1 cellular context compared by ENCODE assay signal in the genomic region with DNA sequence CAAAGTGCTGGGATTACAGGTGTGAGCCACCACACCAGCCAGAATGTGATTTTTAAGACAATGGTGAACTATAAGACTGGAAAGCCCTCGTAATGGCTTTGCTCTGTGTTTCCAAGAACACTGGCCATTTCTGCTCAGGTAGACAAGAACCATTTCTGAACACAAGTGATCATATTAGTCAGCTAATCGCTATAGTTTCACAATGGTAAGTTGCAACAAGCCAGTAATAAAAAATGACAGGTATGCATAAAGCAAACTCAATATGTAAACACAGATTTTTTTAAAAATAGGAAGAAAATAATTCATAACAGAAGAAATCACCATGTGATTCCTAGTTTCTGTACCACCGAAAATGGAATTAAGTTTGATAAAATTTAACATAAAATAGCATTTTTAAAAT.
TF ChIP-seq lines count a peak whose summit lies in the region.

No MANE protein-coding gene starts in this region.

TF ChIP-seq in A549, 52 proteins besides CTCF, POLR2A, EP300 and RAD21 (continued from another document):
- TF ChIP-seq, protein P1, sequence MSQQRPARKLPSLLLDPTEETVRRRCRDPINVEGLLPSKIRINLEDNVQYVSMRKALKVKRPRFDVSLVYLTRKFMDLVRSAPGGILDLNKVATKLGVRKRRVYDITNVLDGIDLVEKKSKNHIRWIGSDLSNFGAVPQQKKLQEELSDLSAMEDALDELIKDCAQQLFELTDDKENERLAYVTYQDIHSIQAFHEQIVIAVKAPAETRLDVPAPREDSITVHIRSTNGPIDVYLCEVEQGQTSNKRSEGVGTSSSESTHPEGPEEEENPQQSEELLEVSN (IDR thresholded peaks at IDR 0.05; ENCODE audit: borderline replicate concordance, low read depth): no peak
- peak; percentile 78 for TF ChIP-seq JUNB (IDR thresholded peaks at IDR 0.05)
- TF ChIP-seq, protein P2, sequence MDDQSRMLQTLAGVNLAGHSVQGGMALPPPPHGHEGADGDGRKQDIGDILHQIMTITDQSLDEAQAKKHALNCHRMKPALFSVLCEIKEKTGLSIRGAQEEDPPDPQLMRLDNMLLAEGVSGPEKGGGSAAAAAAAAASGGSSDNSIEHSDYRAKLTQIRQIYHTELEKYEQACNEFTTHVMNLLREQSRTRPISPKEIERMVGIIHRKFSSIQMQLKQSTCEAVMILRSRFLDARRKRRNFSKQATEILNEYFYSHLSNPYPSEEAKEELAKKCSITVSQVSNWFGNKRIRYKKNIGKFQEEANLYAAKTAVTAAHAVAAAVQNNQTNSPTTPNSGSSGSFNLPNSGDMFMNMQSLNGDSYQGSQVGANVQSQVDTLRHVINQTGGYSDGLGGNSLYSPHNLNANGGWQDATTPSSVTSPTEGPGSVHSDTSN (IDR thresholded peaks at IDR 0.05): no peak
- no peak for TF ChIP-seq HOXB5 (CRISPR knock-in tag; IDR thresholded peaks at IDR 0.05)
- TF ChIP-seq RFX5 (IDR thresholded peaks at IDR 0.05): no peak
- no peak for TF ChIP-seq EHMT2 (IDR thresholded peaks at IDR 0.05; ENCODE audit: low read depth)
- TF ChIP-seq, protein P3, sequence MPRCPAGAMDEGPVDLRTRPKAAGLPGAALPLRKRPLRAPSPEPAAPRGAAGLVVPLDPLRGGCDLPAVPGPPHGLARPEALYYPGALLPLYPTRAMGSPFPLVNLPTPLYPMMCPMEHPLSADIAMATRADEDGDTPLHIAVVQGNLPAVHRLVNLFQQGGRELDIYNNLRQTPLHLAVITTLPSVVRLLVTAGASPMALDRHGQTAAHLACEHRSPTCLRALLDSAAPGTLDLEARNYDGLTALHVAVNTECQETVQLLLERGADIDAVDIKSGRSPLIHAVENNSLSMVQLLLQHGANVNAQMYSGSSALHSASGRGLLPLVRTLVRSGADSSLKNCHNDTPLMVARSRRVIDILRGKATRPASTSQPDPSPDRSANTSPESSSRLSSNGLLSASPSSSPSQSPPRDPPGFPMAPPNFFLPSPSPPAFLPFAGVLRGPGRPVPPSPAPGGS (IDR thresholded peaks at IDR 0.05): no peak
- no peak for TF ChIP-seq RCOR1 (IDR thresholded peaks at IDR 0.05; ENCODE audit: low read depth, low read length)
- no peak for TF ChIP-seq POLR2AphosphoS2 (conservative IDR thresholded peaks at IDR 0.05; ENCODE audit: low read length)
- no peak for TF ChIP-seq KDM5A (IDR thresholded peaks at IDR 0.05)
- TF ChIP-seq FOSL2 (IDR thresholded peaks at IDR 0.05): peak; percentile 28; the same call in 1 of the 2 replicates
- TF ChIP-seq FOSL2 (CRISPR knock-in tag; IDR thresholded peaks at IDR 0.05): peak; percentile 85
- TF ChIP-seq CBX8 (IDR thresholded peaks at IDR 0.05): no peak
- TF ChIP-seq MAZ (IDR thresholded peaks at IDR 0.05; ENCODE audit: borderline replicate concordance, low read depth, low read length): no peak
- TF ChIP-seq SREBF2 (IDR thresholded peaks at IDR 0.05): no peak
- TF ChIP-seq CEBPB (IDR thresholded peaks at IDR 0.05): peak; percentile 92 to 93
- TF ChIP-seq RARB (CRISPR knock-in tag; IDR thresholded peaks at IDR 0.05): no peak
- TF ChIP-seq CBX2 (IDR thresholded peaks at IDR 0.05; ENCODE audit: borderline replicate concordance, low read depth): no peak
- no peak for TF ChIP-seq NFE2L2 (conservative IDR thresholded peaks at IDR 0.05; ENCODE audit: low read length)
- no peak for TF ChIP-seq TFCP2L1 (CRISPR knock-in tag; IDR thresholded peaks at IDR 0.05)
- TF ChIP-seq, protein P4, sequence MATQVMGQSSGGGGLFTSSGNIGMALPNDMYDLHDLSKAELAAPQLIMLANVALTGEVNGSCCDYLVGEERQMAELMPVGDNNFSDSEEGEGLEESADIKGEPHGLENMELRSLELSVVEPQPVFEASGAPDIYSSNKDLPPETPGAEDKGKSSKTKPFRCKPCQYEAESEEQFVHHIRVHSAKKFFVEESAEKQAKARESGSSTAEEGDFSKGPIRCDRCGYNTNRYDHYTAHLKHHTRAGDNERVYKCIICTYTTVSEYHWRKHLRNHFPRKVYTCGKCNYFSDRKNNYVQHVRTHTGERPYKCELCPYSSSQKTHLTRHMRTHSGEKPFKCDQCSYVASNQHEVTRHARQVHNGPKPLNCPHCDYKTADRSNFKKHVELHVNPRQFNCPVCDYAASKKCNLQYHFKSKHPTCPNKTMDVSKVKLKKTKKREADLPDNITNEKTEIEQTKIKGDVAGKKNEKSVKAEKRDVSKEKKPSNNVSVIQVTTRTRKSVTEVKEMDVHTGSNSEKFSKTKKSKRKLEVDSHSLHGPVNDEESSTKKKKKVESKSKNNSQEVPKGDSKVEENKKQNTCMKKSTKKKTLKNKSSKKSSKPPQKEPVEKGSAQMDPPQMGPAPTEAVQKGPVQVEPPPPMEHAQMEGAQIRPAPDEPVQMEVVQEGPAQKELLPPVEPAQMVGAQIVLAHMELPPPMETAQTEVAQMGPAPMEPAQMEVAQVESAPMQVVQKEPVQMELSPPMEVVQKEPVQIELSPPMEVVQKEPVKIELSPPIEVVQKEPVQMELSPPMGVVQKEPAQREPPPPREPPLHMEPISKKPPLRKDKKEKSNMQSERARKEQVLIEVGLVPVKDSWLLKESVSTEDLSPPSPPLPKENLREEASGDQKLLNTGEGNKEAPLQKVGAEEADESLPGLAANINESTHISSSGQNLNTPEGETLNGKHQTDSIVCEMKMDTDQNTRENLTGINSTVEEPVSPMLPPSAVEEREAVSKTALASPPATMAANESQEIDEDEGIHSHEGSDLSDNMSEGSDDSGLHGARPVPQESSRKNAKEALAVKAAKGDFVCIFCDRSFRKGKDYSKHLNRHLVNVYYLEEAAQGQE (IDR thresholded peaks at IDR 0.05): no peak
- no peak for TF ChIP-seq MYC (IDR thresholded peaks at IDR 0.05; ENCODE audit: borderline replicate concordance, low read length)
- TF ChIP-seq, protein P5, sequence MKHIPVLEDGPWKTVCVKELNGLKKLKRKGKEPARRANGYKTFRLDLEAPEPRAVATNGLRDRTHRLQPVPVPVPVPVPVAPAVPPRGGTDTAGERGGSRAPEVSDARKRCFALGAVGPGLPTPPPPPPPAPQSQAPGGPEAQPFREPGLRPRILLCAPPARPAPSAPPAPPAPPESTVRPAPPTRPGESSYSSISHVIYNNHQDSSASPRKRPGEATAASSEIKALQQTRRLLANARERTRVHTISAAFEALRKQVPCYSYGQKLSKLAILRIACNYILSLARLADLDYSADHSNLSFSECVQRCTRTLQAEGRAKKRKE (CRISPR knock-in tag; IDR thresholded peaks at IDR 0.05; ENCODE audit: low read depth): no peak
- no peak for TF ChIP-seq CHD4 (IDR thresholded peaks at IDR 0.05; ENCODE audit: borderline replicate concordance)
- TF ChIP-seq NPAS2 (CRISPR knock-in tag; IDR thresholded peaks at IDR 0.05; ENCODE audit: borderline replicate concordance): no peak
- TF ChIP-seq, protein P6, sequence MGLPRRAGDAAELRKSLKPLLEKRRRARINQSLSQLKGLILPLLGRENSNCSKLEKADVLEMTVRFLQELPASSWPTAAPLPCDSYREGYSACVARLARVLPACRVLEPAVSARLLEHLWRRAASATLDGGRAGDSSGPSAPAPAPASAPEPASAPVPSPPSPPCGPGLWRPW (IDR thresholded peaks at IDR 0.05): peak; percentile 63; the same call in 1 of the 2 replicates
- no peak for TF ChIP-seq ZC3H11A (IDR thresholded peaks at IDR 0.05)
- TF ChIP-seq, protein P7, sequence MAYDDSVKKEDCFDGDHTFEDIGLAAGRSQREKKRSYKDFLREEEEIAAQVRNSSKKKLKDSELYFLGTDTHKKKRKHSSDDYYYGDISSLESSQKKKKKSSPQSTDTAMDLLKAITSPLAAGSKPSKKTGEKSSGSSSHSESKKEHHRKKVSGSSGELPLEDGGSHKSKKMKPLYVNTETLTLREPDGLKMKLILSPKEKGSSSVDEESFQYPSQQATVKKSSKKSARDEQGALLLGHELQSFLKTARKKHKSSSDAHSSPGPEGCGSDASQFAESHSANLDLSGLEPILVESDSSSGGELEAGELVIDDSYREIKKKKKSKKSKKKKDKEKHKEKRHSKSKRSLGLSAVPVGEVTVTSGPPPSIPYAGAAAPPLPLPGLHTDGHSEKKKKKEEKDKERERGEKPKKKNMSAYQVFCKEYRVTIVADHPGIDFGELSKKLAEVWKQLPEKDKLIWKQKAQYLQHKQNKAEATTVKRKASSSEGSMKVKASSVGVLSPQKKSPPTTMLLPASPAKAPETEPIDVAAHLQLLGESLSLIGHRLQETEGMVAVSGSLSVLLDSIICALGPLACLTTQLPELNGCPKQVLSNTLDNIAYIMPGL (CRISPR knock-in tag; IDR thresholded peaks at IDR 0.05; ENCODE audit: borderline replicate concordance): no peak
- TF ChIP-seq, protein P8, sequence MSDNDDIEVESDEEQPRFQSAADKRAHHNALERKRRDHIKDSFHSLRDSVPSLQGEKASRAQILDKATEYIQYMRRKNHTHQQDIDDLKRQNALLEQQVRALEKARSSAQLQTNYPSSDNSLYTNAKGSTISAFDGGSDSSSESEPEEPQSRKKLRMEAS (IDR thresholded peaks at IDR 0.05): no peak
TF ChIP-seq in A549: peak in this region for 7.
